ENCODE assay signal across 8 cellular contexts in genomic region chr9:137255448-137256114, GRCh38. TPM values are rescaled to one million over a fixed set of nuclear protein-coding genes. Genes with fewer than 3 reads are reported as not detected.
DNase-seq lines count a peak whose midpoint lies in the region; ATAC-seq and TF ChIP-seq lines count a peak whose summit lies in the region.

No MANE protein-coding gene starts in this region.

- H3K9me3 ChIP-seq in Caco-2 (no peaks in the 10 kb centered on the region), tibial artery (no peaks in the 10 kb centered on the region)

- peaks cover 50% of the 10 kb centered on the region for H3K36me3 Mint-ChIP-seq in Caco-2 (ENCODE audit: insufficient read depth, unreplicated experiment)

- ATAC-seq in GM21526 (IDR thresholded peaks at IDR 0.05; ENCODE audit: low FRiP score, unreplicated experiment) (peak; percentile 26), GM21786 (IDR thresholded peaks at IDR 0.05; ENCODE audit: unreplicated experiment) (no peak)

- H3K27ac Mint-ChIP-seq in Caco-2 (ENCODE audit: unreplicated experiment): no peak overlapping the region

- H3K36me3 ChIP-seq in Caco-2 (ENCODE audit: control insufficient read depth, insufficient read depth, low read length): peaks cover 2% of the 10 kb centered on the region
- peaks cover 10 to 31% (median 12%) of the 10 kb centered on the region in 3 donors for H3K36me3 ChIP-seq in tibial artery

- H3K4me3 Mint-ChIP-seq in Caco-2 (ENCODE audit: unreplicated experiment): peak overlapping the region; percentile 93

- peak overlapping the region; percentile 78 for H3K4me3 ChIP-seq in Caco-2 (ENCODE audit: low read depth, low read length)
- H3K4me3 ChIP-seq in cardiac fibroblast (replicated peaks in 1 of 2; ENCODE audit: low read depth in 2 of 2, low read length in 2 of 2): peak overlapping the region; percentile 87 to 92
- H3K4me3 ChIP-seq in lower leg skin (ENCODE audit: low read depth, poor library complexity, severe bottlenecking): peak overlapping the region; percentile 83
- H3K4me3 ChIP-seq in tibial artery: peak overlapping the region; percentile 92

- intact Hi-C loops in Caco-2 (cut with micrococcal nuclease; ENCODE audit: unreplicated experiment) (loop anchor here (1.0 kb wide), 1 partner anchor 14 kb away; the partner anchor contains the start of gene TUBB4B), lower leg skin (cut with DNase I; ENCODE audit: low total_unique reads) (no loop called here), tibial artery (cut with DNase I; ENCODE audit: low total_unique reads) (no loop called here)

- peaks cover 23% of the 10 kb centered on the region for H3K4me1 ChIP-seq in Caco-2
- peaks cover 0 to 26% (median 23%) of the 10 kb centered on the region in 4 donors for H3K4me1 ChIP-seq in tibial artery

- no TSS peak for BruUV-seq in Caco-2 (replicated peaks; lab: Mats Ljungman, UMichigan)

- TF ChIP-seq CTCF in Caco-2 (IDR thresholded peaks at IDR 0.05; ENCODE audit: insufficient read depth in 1 of 2, low read depth in 1 of 2, low read length in 1 of 2, severe bottlenecking in 1 of 2, unreplicated experiment in 1 of 2) (no peak), cardiac fibroblast (IDR thresholded peaks at IDR 0.05; ENCODE audit: low read depth, low read length) (no peak), lower leg skin (IDR thresholded peaks at IDR 0.05) (no peak), tibial artery (IDR thresholded peaks at IDR 0.05) (no peak)

- POLR2A ChIA-PET in Caco-2 (lab: Charles Lee): interaction anchor here (1.0 to 4.4 kb wide), 4 partner anchors 15 to 167 kb away, joined by 3 to 39 read pairs (median 8); partner anchors contain the start of genes EXD3, NOXA1 and TUBB4B

- TF ChIP-seq POLR2A in lower leg skin (IDR thresholded peaks at IDR 0.05): no peak

- CTCF ChIA-PET in Caco-2 (lab: Charles Lee): interaction anchor here (1.2 to 3.3 kb wide), 3 partner anchors 19 to 167 kb away, joined by 4 to 24 read pairs (median 5); partner anchors contain the start of genes EXD3 and NOXA1

- H3K9me3 Mint-ChIP-seq in Caco-2 (ENCODE audit: unreplicated experiment): no peaks in the 10 kb centered on the region

- 2% methylated on average over 16 to 26 of the region's 51 CpGs for WGBS in lower leg skin, 2 donors

- no peaks in the 10 kb centered on the region for H3K27me3 Mint-ChIP-seq in Caco-2 (ENCODE audit: insufficient read depth, unreplicated experiment)

- H3K27ac ChIP-seq in tibial artery: peak overlapping the region; percentile 76 to 78

- H3K4me1 Mint-ChIP-seq in Caco-2 (ENCODE audit: low read depth, unreplicated experiment): peaks cover 7% of the 10 kb centered on the region

- H3K27me3 ChIP-seq in Caco-2 (replicated peaks; ENCODE audit: control insufficient read depth, insufficient read depth, low read length): no peaks in the 10 kb centered on the region
- H3K27me3 ChIP-seq in tibial artery: peaks cover 0 to 25% of the 10 kb centered on the region in 2 donors

- DNase-seq in Caco-2 (peak in 1 of 2 experiments; percentile 76), NCI-H2196 treated with DMSO at 0.1 percent for 48 hours (lab: John Stamatoyannopoulos, UW; ENCODE audit: unreplicated experiment) (peak; percentile 42), cardiac fibroblast (ENCODE audit: low read depth in 2 of 2) (peak; percentile 43 to 45), lower leg skin (ENCODE audit: low spot score in 2 of 2) (no peak), tibial artery (no peak), NCI-H1436 treated with DMSO at 0.1 percent for 48 hours (lab: John Stamatoyannopoulos, UW) (no peak)

RNA-seq across cellular contexts. Expression of gene NELFB, which starts 0.5 kb away (rescaled TPM):
- total RNA-seq in Caco-2 (2022) (79.1 and 79.8 TPM in 2 replicates), lower leg skin (10 to 100 TPM; 40.7 to 52.7 (median 49.9) TPM)

RNA-seq across cellular contexts. Expression of gene STPG3, which starts 4.5 kb away (rescaled TPM):
- total RNA-seq in Caco-2 (2022): not detected in 2 replicates
- not detected for total RNA-seq in lower leg skin

RNA-seq across cellular contexts. Expression of gene TUBB4B, which starts 14.5 kb away (rescaled TPM):
- total RNA-seq in Caco-2 (2022) (481 and 487 TPM in 2 replicates), lower leg skin (100 to 1,000 TPM; 317 to 604 (median 408) TPM)

RNA-seq across cellular contexts. Expression of gene TOR4A, which starts 21.9 kb away (rescaled TPM):
- total RNA-seq in Caco-2 (2022) (1.8 and 1.9 TPM in 2 replicates), lower leg skin (1 to 10 TPM; 4.9 to 7.4 (median 5.6) TPM)

RNA-seq across cellular contexts. Expression of gene SLC34A3, which starts 24.9 kb away (rescaled TPM):
- total RNA-seq in Caco-2 (2022) (0.19 TPM in 1 of 2 replicates, not detected in the other), lower leg skin (1 to 10 TPM in 1 of 4 donors, not detected in 3; 1.6 TPM)

Comparison
In these comparisons a context has a peak if more than half of its experiments do, and no peak if none do; other contexts are left out.
1. DNase-seq: peak in NCI-H2196 treated with DMSO at 0.1 percent for 48 hours (single experiment) and cardiac fibroblast (2 of 2); none in lower leg skin (0 of 2), tibial artery (0 of 2) and NCI-H1436 treated with DMSO at 0.1 percent for 48 hours (single experiment).
2. Peak in every context shown above with its lines, with median percentiles within 50 percentile points of each other: H3K4me3 ChIP-seq.